ENCODE assay signal across 32 cellular contexts in genomic region chr6:74492587-74492986, GRCh38.
"Had no signal": no experiment of that assay in that cellular context is flagged by ENCODE, and none has a peak within 500 bp of the region (broad histone marks: within the 10 kb centered on the region; RNA-seq: fewer than 3 reads in every experiment).

No MANE protein-coding gene starts in this region.

- H3K27ac Mint-ChIP-seq: activated CD4-positive, alpha-beta memory T cell treated with anti-CD3 and anti-CD28 coated beads, Interleukin-2, amount 10 ng/mL, durations not matched to agents 7 days and 5 days; activated CD4-positive, alpha-beta T cell treated with anti-CD3 and anti-CD28 coated beads, Interleukin-2, amount 10 ng/mL, durations not matched to agents 7 days and 5 days; activated naive CD8-positive, alpha-beta T cell; activated T-helper 17 cell treated with anti-CD3 and anti-CD28 coated beads, Interleukin-2, amount 50 U/mL, for 72 hours; dendritic cell treated with granulocyte-macrophage colony-stimulating factor and Interleukin-4, amounts not matched to agents 40 ng/mL and 50 ng/mL, for 4 days; WTC11 had no signal

- FAIRE-seq: astrocyte, bronchial epithelial cell, TTC549 had no signal

- H3K4me1 Mint-ChIP-seq: activated CD4-positive, alpha-beta memory T cell treated with anti-CD3 and anti-CD28 coated beads, Interleukin-2, amount 10 ng/mL, durations not matched to agents 7 days and 5 days; activated CD4-positive, alpha-beta T cell treated with anti-CD3 and anti-CD28 coated beads, Interleukin-2, amount 10 ng/mL, durations not matched to agents 7 days and 5 days; activated T-helper 17 cell treated with anti-CD3 and anti-CD28 coated beads, Interleukin-2, amount 50 U/mL, for 72 hours; central memory CD8-positive, alpha-beta T cell; WTC11 had no signal

- H3K4me1 ChIP-seq: esophagus muscularis mucosa, foreskin keratinocyte, gastrocnemius medialis, heart left ventricle had no signal

- H3K4me3 ChIP-seq: coronary artery, dorsolateral prefrontal cortex, esophagus muscularis mucosa, gastrocnemius medialis, heart left ventricle had no signal

- H3K36me3 ChIP-seq: brain microvascular endothelial cell, esophagus muscularis mucosa, gastrocnemius medialis, heart left ventricle had no signal

- H3K27me3 Mint-ChIP-seq: activated CD4-positive, alpha-beta memory T cell treated with anti-CD3 and anti-CD28 coated beads, Interleukin-2, amount 10 ng/mL, durations not matched to agents 7 days and 5 days; activated CD4-positive, alpha-beta T cell treated with anti-CD3 and anti-CD28 coated beads, Interleukin-2, amount 10 ng/mL, durations not matched to agents 7 days and 5 days; activated naive CD8-positive, alpha-beta T cell; activated T-helper 17 cell treated with anti-CD3 and anti-CD28 coated beads, Interleukin-2, amount 50 U/mL, for 72 hours; central memory CD8-positive, alpha-beta T cell; dendritic cell treated with granulocyte-macrophage colony-stimulating factor and Interleukin-4, amounts not matched to agents 40 ng/mL and 50 ng/mL, for 4 days had no signal

- H3K27me3 ChIP-seq: brain microvascular endothelial cell, dorsolateral prefrontal cortex, esophagus muscularis mucosa, gastrocnemius medialis, heart left ventricle had no signal

- H3K4me3 Mint-ChIP-seq: activated CD4-positive, alpha-beta memory T cell treated with anti-CD3 and anti-CD28 coated beads, Interleukin-2, amount 10 ng/mL, durations not matched to agents 7 days and 5 days; activated CD4-positive, alpha-beta T cell treated with anti-CD3 and anti-CD28 coated beads, Interleukin-2, amount 10 ng/mL, durations not matched to agents 7 days and 5 days; activated naive CD8-positive, alpha-beta T cell; activated T-cell treated with anti-CD3 and anti-CD28 coated beads, Interleukin-2, amount 50 U/mL, for 4 hours; activated T-helper 17 cell treated with anti-CD3 and anti-CD28 coated beads, Interleukin-2, amount 50 U/mL, for 72 hours; central memory CD8-positive, alpha-beta T cell; dendritic cell treated with granulocyte-macrophage colony-stimulating factor and Interleukin-4, amounts not matched to agents 40 ng/mL and 50 ng/mL, for 4 days; WTC11 had no signal

- H3K9me3 Mint-ChIP-seq: activated CD4-positive, alpha-beta memory T cell treated with anti-CD3 and anti-CD28 coated beads, Interleukin-2, amount 10 ng/mL, durations not matched to agents 7 days and 5 days; dendritic cell treated with granulocyte-macrophage colony-stimulating factor and Interleukin-4, amounts not matched to agents 40 ng/mL and 50 ng/mL, for 4 days had no signal

- H3K9me3 ChIP-seq: esophagus muscularis mucosa, gastrocnemius medialis had no signal

- DNase-seq: activated CD4-positive, alpha-beta memory T cell treated with anti-CD3 and anti-CD28 coated beads, Interleukin-2, amount 10 ng/mL, durations not matched to agents 7 days and 5 days; activated CD4-positive, alpha-beta T cell treated with anti-CD3 and anti-CD28 coated beads for 1 hour; activated CD4-positive, alpha-beta T cell treated with anti-CD3 and anti-CD28 coated beads for 4 hours; activated CD4-positive, alpha-beta T cell treated with anti-CD3 and anti-CD28 coated beads, Interleukin-2, amount 10 ng/mL, durations not matched to agents 7 days and 5 days; activated CD4-positive, alpha-beta T cell treated with anti-CD3 and anti-CD28 coated beads, Interleukin-2, amount 50 U/mL, for 4 hours; activated effector memory CD4-positive, alpha-beta T cell treated with Interleukin-2 at 50 U/mL for 16 hours; activated gamma-delta T cell treated with Interleukin-2 at 50 U/mL for 16 hours; activated naive CD4-positive, alpha-beta T cell treated with anti-CD3 and anti-CD28 coated beads, Interleukin-2, amount 50 U/mL, for 16 hours; activated naive CD4-positive, alpha-beta T cell treated with Interleukin-2 at 50 U/mL for 16 hours; activated T-cell treated with anti-CD3 and anti-CD28 coated beads, Interleukin-2, amount 50 U/mL, for 4 hours; amniotic stem cell; anterior cingulate cortex; brain microvascular endothelial cell; dorsolateral prefrontal cortex; effector memory CD4-positive, alpha-beta T cell; erythroblast; foreskin keratinocyte; gastrocnemius medialis; glutamatergic neuron; heart left ventricle; T-helper 2 cell had no signal

- H3K36me3 Mint-ChIP-seq: activated naive CD8-positive, alpha-beta T cell; WTC11 had no signal

- ATAC-seq: activated T-cell treated with anti-CD3 and anti-CD28 coated beads, Interleukin-2, amount 50 U/mL, for 4 hours; activated T-helper 17 cell treated with anti-CD3 and anti-CD28 coated beads, Interleukin-2, amount 50 U/mL, for 72 hours; foreskin keratinocyte; gastrocnemius medialis; heart left ventricle; WTC11 had no signal

- H3K27ac ChIP-seq: brain microvascular endothelial cell, coronary artery, dorsolateral prefrontal cortex, esophagus muscularis mucosa, foreskin keratinocyte, gastrocnemius medialis, heart left ventricle, VCaP had no signal
